8 cellular contexts compared by ENCODE assay signal in genomic region chr15:90266061-90266431, GRCh38. TPM values are rescaled to one million over a fixed set of nuclear protein-coding genes. Genes with fewer than 3 reads are reported as not detected.
DNase-seq lines count a peak whose midpoint lies in the region; ATAC-seq lines count a peak whose summit lies in the region.

No MANE protein-coding gene starts in this region.

- peaks cover 6 to 10% of the 10 kb centered on the region in 2 donors for H3K4me1 ChIP-seq in esophagus (ENCODE audit: control insufficient read depth in 2 of 2, insufficient read depth in 2 of 2, low read length in 1 of 2)

- peak; percentile 6 for ATAC-seq in GM21515 (IDR thresholded peaks at IDR 0.05; ENCODE audit: unreplicated experiment)
- peak; percentile 43 for ATAC-seq in activated CD8-positive, alpha-beta T cell treated with anti-CD3 and anti-CD28 coated beads, Interleukin-2, amount 10 ng/mL, durations not matched to agents 7 days and 5 days
- peak; percentile 15 to 40 for ATAC-seq in naive thymus-derived CD8-positive, alpha-beta T cell

- CTCF ChIA-PET in activated CD8-positive, alpha-beta T cell treated with anti-CD3 and anti-CD28 coated beads, Interleukin-2, amount 10 ng/mL, durations not matched to agents 7 days and 5 days (lab: Charles Lee) = interaction anchor here (0.7 to 1.8 kb wide), 5 partner anchors 27 to 123 kb away, joined by 3 to 6 read pairs (median 3); partner anchors contain the start of genes CIB1 and GDPGP1

- H3K4me1 Mint-ChIP-seq in activated CD8-positive, alpha-beta T cell treated with anti-CD3 and anti-CD28 coated beads, Interleukin-2, amount 10 ng/mL, durations not matched to agents 7 days and 5 days (ENCODE audit: low read depth) = peaks cover 47% of the 10 kb centered on the region
- H3K4me1 Mint-ChIP-seq in naive thymus-derived CD8-positive, alpha-beta T cell = peaks cover 28 to 61% (median 61%) of the 10 kb centered on the region in 4 donors

- H3K27ac ChIP-seq in esophagus (ENCODE audit: low read depth in 2 of 2, low read length in 1 of 2) = peak overlapping the region; percentile 95 to 96
- H3K27ac ChIP-seq in temporal lobe (ENCODE audit: low read depth, low read length) = peak overlapping the region; percentile 89

- peak overlapping the region; percentile 63 to 73 for H3K4me3 ChIP-seq in esophagus (ENCODE audit: low read depth in 1 of 2, low read length in 2 of 2)

- DNase-seq in COLO668 (lab: John Stamatoyannopoulos, UW; ENCODE audit: unreplicated experiment) (peak; percentile 51), NCI-H1092 treated with DMSO at 0.1 percent for 48 hours (lab: John Stamatoyannopoulos, UW) (peak; percentile 62), epidermal melanocyte (ENCODE audit: insufficient read length, low spot score) (no peak)
- DNase-seq in activated CD8-positive, alpha-beta T cell treated with anti-CD3 and anti-CD28 coated beads, Interleukin-2, amount 10 ng/mL, durations not matched to agents 7 days and 5 days = peak; percentile 69
- DNase-seq in naive thymus-derived CD8-positive, alpha-beta T cell = peak in 5 of 10 donors; percentile 7 to 69 (median 36)

- H3K36me3 ChIP-seq in esophagus (ENCODE audit: control insufficient read depth in 2 of 2, insufficient read depth in 2 of 2, low read length in 1 of 2) = peaks cover 1 to 4% of the 10 kb centered on the region in 2 donors

- H3K36me3 Mint-ChIP-seq in activated CD8-positive, alpha-beta T cell treated with anti-CD3 and anti-CD28 coated beads, Interleukin-2, amount 10 ng/mL, durations not matched to agents 7 days and 5 days (ENCODE audit: low read depth) = peaks cover 33% of the 10 kb centered on the region
- peaks cover 0 to 41% (median 10%) of the 10 kb centered on the region in 3 donors for H3K36me3 Mint-ChIP-seq in naive thymus-derived CD8-positive, alpha-beta T cell

- H3K9me3 Mint-ChIP-seq in activated CD8-positive, alpha-beta T cell treated with anti-CD3 and anti-CD28 coated beads, Interleukin-2, amount 10 ng/mL, durations not matched to agents 7 days and 5 days (ENCODE audit: insufficient read depth) = no peaks in the 10 kb centered on the region
- no peaks in the 10 kb centered on the region for H3K9me3 Mint-ChIP-seq in naive thymus-derived CD8-positive, alpha-beta T cell

- H3K9me3 ChIP-seq in esophagus (ENCODE audit: control insufficient read depth in 2 of 2, insufficient read depth in 1 of 2, low read depth in 1 of 2, low read length in 1 of 2) = no peaks in the 10 kb centered on the region

- H3K27me3 Mint-ChIP-seq in activated CD8-positive, alpha-beta T cell treated with anti-CD3 and anti-CD28 coated beads, Interleukin-2, amount 10 ng/mL, durations not matched to agents 7 days and 5 days (ENCODE audit: low read depth) = no peaks in the 10 kb centered on the region
- H3K27me3 Mint-ChIP-seq in naive thymus-derived CD8-positive, alpha-beta T cell = no peaks in the 10 kb centered on the region

- POLR2A ChIA-PET in activated CD8-positive, alpha-beta T cell treated with anti-CD3 and anti-CD28 coated beads, Interleukin-2, amount 10 ng/mL, durations not matched to agents 7 days and 5 days (lab: Charles Lee) = interaction anchor here (0.8 to 1.8 kb wide), 6 partner anchors 17 to 665 kb away, joined by 3 to 35 read pairs (median 4); partner anchors contain the start of genes CIB1, GDPGP1, IQGAP1 and TTLL13
- POLR2A ChIA-PET in naive thymus-derived CD8-positive, alpha-beta T cell (lab: Charles Lee) = interaction anchor here (0.5 to 2.5 kb wide), 11 partner anchors 17 to 634 kb away, joined by 3 to 36 read pairs (median 4); partner anchors contain the start of genes CIB1, GDPGP1, SEMA4B and TTLL13

- H3K27ac Mint-ChIP-seq in activated CD8-positive, alpha-beta T cell treated with anti-CD3 and anti-CD28 coated beads, Interleukin-2, amount 10 ng/mL, durations not matched to agents 7 days and 5 days = peak overlapping the region; percentile 98
- H3K27ac Mint-ChIP-seq in naive thymus-derived CD8-positive, alpha-beta T cell = peak overlapping the region; percentile 96 to 99 (median 99)

- 0% methylated on average over 16 of the region's 16 CpGs for WGBS in esophagus, 2 donors

- H3K4me3 Mint-ChIP-seq in activated CD8-positive, alpha-beta T cell treated with anti-CD3 and anti-CD28 coated beads, Interleukin-2, amount 10 ng/mL, durations not matched to agents 7 days and 5 days = peak overlapping the region; percentile 96
- H3K4me3 Mint-ChIP-seq in naive thymus-derived CD8-positive, alpha-beta T cell = peak overlapping the region; percentile 95 to 98 (median 97)

- H3K27me3 ChIP-seq in esophagus (ENCODE audit: control insufficient read depth in 1 of 2, insufficient read depth in 2 of 2, low read length in 2 of 2) = no peaks in the 10 kb centered on the region

RNA-seq across cellular contexts. Expression of gene NGRN, which starts 0.6 kb away (rescaled TPM):
- total RNA-seq in activated CD8-positive, alpha-beta T cell treated with anti-CD3 and anti-CD28 coated beads, Interleukin-2, amount 10 ng/mL, durations not matched to agents 7 days and 5 days = 10 to 100 TPM; 29.7 to 29.8 TPM
- polyA plus RNA-seq in esophagus = 10 to 100 TPM; 25.7 to 36.6 TPM
- 10 to 100 TPM; 47.7 to 53.3 TPM for total RNA-seq in naive thymus-derived CD8-positive, alpha-beta T cell
- 10 to 100 TPM; 25.9 to 42.9 (median 26.5) TPM for polyA plus RNA-seq in naive thymus-derived CD8-positive, alpha-beta T cell
- total RNA-seq in temporal lobe = 194 TPM

RNA-seq across cellular contexts. Expression of gene TTLL13, which starts 16.7 kb away (rescaled TPM):
- 1 to 10 TPM in 1 of 2 experiments, not detected in 1; 1.3 TPM for total RNA-seq in activated CD8-positive, alpha-beta T cell treated with anti-CD3 and anti-CD28 coated beads, Interleukin-2, amount 10 ng/mL, durations not matched to agents 7 days and 5 days
- under 1 TPM; 0.04 to 0.07 TPM for polyA plus RNA-seq in esophagus
- total RNA-seq in naive thymus-derived CD8-positive, alpha-beta T cell = 1 to 10 TPM in 1 of 2 experiments, under 1 TPM in 1; 0.71 to 1.0 TPM
- not detected for polyA plus RNA-seq in naive thymus-derived CD8-positive, alpha-beta T cell
- total RNA-seq in temporal lobe = under 0.01 TPM

RNA-seq across cellular contexts. Expression of gene GDPGP1, which starts 32.0 kb away (rescaled TPM):
- 10 to 100 TPM; 10.0 to 12.1 TPM for total RNA-seq in activated CD8-positive, alpha-beta T cell treated with anti-CD3 and anti-CD28 coated beads, Interleukin-2, amount 10 ng/mL, durations not matched to agents 7 days and 5 days
- 1 to 10 TPM; 2.1 to 2.2 TPM for polyA plus RNA-seq in esophagus
- total RNA-seq in naive thymus-derived CD8-positive, alpha-beta T cell = 10 to 100 TPM; 12.0 to 12.4 TPM
- polyA plus RNA-seq in naive thymus-derived CD8-positive, alpha-beta T cell = 1 to 10 TPM in 2 of 3 donors, under 1 TPM in 1; 0.50 to 2.2 (median 1.3) TPM
- total RNA-seq in temporal lobe = 4.4 TPM

RNA-seq across cellular contexts. Expression of gene CIB1, which starts 32.3 kb away (rescaled TPM):
- total RNA-seq in activated CD8-positive, alpha-beta T cell treated with anti-CD3 and anti-CD28 coated beads, Interleukin-2, amount 10 ng/mL, durations not matched to agents 7 days and 5 days = 100 to 1,000 TPM in 1 of 2 experiments, 10 to 100 TPM in 1; 92.4 to 102 TPM
- polyA plus RNA-seq in esophagus = 100 to 1,000 TPM in 1 of 2 donors, 10 to 100 TPM in 1; 88.5 to 121 TPM
- total RNA-seq in naive thymus-derived CD8-positive, alpha-beta T cell = 100 to 1,000 TPM; 110 TPM
- polyA plus RNA-seq in naive thymus-derived CD8-positive, alpha-beta T cell = 100 to 1,000 TPM; 232 to 246 (median 232) TPM
- total RNA-seq in temporal lobe = 3.4 TPM
